1 cellular context compared by ENCODE assay signal in genomic region chr12:102417055-102417454, GRCh38.
TF ChIP-seq lines count a peak whose summit lies in the region.

No MANE protein-coding gene starts in this region.

TF ChIP-seq in HepG2, 621 proteins besides CTCF, POLR2A, EP300 and RAD21 (continued from another document):
- no peak for TF ChIP-seq SNAPC4 (CRISPR knock-in tag; IDR thresholded peaks at IDR 0.05)
- TF ChIP-seq ZNF784 (CRISPR knock-in tag; IDR thresholded peaks at IDR 0.05; ENCODE audit: borderline replicate concordance): no peak
- no peak for TF ChIP-seq ZNF75D (CRISPR knock-in tag; IDR thresholded peaks at IDR 0.05; ENCODE audit: borderline replicate concordance)
- TF ChIP-seq UBTF (CRISPR knock-in tag; IDR thresholded peaks at IDR 0.05): no peak
- no peak for TF ChIP-seq GTF2F1 (IDR thresholded peaks at IDR 0.05; ENCODE audit: low read length)
- TF ChIP-seq SIN3A (IDR thresholded peaks at IDR 0.05; ENCODE audit: borderline replicate concordance, low read depth, low read length): no peak
- TF ChIP-seq ZFP36L1 (CRISPR knock-in tag; IDR thresholded peaks at IDR 0.05): no peak
- TF ChIP-seq, protein P1, sequence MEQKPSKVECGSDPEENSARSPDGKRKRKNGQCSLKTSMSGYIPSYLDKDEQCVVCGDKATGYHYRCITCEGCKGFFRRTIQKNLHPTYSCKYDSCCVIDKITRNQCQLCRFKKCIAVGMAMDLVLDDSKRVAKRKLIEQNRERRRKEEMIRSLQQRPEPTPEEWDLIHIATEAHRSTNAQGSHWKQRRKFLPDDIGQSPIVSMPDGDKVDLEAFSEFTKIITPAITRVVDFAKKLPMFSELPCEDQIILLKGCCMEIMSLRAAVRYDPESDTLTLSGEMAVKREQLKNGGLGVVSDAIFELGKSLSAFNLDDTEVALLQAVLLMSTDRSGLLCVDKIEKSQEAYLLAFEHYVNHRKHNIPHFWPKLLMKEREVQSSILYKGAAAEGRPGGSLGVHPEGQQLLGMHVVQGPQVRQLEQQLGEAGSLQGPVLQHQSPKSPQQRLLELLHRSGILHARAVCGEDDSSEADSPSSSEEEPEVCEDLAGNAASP (CRISPR knock-in tag; IDR thresholded peaks at IDR 0.05; ENCODE audit: borderline replicate concordance): peak; percentile 32; the same call in 1 of the 2 replicates
- TF ChIP-seq SMAD1 (CRISPR knock-in tag; IDR thresholded peaks at IDR 0.05; ENCODE audit: borderline replicate concordance, low read depth): no peak
- no peak for TF ChIP-seq ZNF746 (CRISPR knock-in tag; IDR thresholded peaks at IDR 0.05)
- TF ChIP-seq, protein P2, sequence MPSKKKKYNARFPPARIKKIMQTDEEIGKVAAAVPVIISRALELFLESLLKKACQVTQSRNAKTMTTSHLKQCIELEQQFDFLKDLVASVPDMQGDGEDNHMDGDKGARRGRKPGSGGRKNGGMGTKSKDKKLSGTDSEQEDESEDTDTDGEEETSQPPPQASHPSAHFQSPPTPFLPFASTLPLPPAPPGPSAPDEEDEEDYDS (CRISPR knock-in tag; IDR thresholded peaks at IDR 0.05): no peak
- no peak for TF ChIP-seq SIX1 (CRISPR knock-in tag; IDR thresholded peaks at IDR 0.05; ENCODE audit: borderline replicate concordance)
- TF ChIP-seq NKX3-1 (CRISPR knock-in tag; IDR thresholded peaks at IDR 0.05): no peak
- TF ChIP-seq ZNF17 (CRISPR knock-in tag; IDR thresholded peaks at IDR 0.05): no peak
- peak; percentile 57; the same call in 1 of the 2 replicates for TF ChIP-seq LCORL (IDR thresholded peaks at IDR 0.05)
- no peak for TF ChIP-seq LCORL (CRISPR knock-in tag; IDR thresholded peaks at IDR 0.05)
- TF ChIP-seq IKZF4 (CRISPR knock-in tag; IDR thresholded peaks at IDR 0.05; ENCODE audit: borderline replicate concordance, low read depth, not compliant biosample characterization): no peak
- TF ChIP-seq, protein P3, sequence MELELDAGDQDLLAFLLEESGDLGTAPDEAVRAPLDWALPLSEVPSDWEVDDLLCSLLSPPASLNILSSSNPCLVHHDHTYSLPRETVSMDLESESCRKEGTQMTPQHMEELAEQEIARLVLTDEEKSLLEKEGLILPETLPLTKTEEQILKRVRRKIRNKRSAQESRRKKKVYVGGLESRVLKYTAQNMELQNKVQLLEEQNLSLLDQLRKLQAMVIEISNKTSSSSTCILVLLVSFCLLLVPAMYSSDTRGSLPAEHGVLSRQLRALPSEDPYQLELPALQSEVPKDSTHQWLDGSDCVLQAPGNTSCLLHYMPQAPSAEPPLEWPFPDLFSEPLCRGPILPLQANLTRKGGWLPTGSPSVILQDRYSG (CRISPR knock-in tag; IDR thresholded peaks at IDR 0.05): no peak
- peak; percentile 88; the same call in 1 of the 2 replicates for TF ChIP-seq NCOR1 (IDR thresholded peaks at IDR 0.05; ENCODE audit: borderline replicate concordance, low read length)
- TF ChIP-seq, protein P4, sequence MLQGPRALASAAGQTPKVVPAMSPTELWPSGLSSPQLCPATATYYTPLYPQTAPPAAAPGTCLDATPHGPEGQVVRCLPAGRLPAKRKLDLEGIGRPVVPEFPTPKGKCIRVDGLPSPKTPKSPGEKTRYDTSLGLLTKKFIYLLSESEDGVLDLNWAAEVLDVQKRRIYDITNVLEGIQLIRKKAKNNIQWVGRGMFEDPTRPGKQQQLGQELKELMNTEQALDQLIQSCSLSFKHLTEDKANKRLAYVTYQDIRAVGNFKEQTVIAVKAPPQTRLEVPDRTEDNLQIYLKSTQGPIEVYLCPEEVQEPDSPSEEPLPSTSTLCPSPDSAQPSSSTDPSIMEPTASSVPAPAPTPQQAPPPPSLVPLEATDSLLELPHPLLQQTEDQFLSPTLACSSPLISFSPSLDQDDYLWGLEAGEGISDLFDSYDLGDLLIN (CRISPR knock-in tag; IDR thresholded peaks at IDR 0.05; ENCODE audit: borderline replicate concordance): no peak
- no peak for TF ChIP-seq TAF15 (IDR thresholded peaks at IDR 0.05; ENCODE audit: low read depth, low read length, poor library complexity, severe bottlenecking)
- TF ChIP-seq PHF20 (CRISPR knock-in tag; IDR thresholded peaks at IDR 0.05): no peak
- TF ChIP-seq MLLT10 (CRISPR knock-in tag; IDR thresholded peaks at IDR 0.05): no peak
- no peak for TF ChIP-seq ZSCAN20 (CRISPR knock-in tag; IDR thresholded peaks at IDR 0.05; ENCODE audit: borderline replicate concordance)
- TF ChIP-seq, protein P5, sequence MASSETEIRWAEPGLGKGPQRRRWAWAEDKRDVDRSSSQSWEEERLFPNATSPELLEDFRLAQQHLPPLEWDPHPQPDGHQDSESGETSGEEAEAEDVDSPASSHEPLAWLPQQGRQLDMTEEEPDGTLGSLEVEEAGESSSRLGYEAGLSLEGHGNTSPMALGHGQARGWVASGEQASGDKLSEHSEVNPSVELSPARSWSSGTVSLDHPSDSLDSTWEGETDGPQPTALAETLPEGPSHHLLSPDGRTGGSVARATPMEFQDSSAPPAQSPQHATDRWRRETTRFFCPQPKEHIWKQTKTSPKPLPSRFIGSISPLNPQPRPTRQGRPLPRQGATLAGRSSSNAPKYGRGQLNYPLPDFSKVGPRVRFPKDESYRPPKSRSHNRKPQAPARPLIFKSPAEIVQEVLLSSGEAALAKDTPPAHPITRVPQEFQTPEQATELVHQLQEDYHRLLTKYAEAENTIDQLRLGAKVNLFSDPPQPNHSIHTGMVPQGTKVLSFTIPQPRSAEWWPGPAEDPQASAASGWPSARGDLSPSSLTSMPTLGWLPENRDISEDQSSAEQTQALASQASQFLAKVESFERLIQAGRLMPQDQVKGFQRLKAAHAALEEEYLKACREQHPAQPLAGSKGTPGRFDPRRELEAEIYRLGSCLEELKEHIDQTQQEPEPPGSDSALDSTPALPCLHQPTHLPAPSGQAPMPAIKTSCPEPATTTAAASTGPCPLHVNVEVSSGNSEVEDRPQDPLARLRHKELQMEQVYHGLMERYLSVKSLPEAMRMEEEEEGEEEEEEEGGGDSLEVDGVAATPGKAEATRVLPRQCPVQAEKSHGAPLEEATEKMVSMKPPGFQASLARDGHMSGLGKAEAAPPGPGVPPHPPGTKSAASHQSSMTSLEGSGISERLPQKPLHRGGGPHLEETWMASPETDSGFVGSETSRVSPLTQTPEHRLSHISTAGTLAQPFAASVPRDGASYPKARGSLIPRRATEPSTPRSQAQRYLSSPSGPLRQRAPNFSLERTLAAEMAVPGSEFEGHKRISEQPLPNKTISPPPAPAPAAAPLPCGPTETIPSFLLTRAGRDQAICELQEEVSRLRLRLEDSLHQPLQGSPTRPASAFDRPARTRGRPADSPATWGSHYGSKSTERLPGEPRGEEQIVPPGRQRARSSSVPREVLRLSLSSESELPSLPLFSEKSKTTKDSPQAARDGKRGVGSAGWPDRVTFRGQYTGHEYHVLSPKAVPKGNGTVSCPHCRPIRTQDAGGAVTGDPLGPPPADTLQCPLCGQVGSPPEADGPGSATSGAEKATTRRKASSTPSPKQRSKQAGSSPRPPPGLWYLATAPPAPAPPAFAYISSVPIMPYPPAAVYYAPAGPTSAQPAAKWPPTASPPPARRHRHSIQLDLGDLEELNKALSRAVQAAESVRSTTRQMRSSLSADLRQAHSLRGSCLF (CRISPR knock-in tag; IDR thresholded peaks at IDR 0.05; ENCODE audit: borderline replicate concordance): no peak
- TF ChIP-seq, protein P6, sequence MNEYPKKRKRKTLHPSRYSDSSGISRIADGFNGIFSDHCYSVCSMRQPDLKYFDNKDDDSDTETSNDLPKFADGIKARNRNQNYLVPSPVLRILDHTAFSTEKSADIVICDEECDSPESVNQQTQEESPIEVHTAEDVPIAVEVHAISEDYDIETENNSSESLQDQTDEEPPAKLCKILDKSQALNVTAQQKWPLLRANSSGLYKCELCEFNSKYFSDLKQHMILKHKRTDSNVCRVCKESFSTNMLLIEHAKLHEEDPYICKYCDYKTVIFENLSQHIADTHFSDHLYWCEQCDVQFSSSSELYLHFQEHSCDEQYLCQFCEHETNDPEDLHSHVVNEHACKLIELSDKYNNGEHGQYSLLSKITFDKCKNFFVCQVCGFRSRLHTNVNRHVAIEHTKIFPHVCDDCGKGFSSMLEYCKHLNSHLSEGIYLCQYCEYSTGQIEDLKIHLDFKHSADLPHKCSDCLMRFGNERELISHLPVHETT (CRISPR knock-in tag; conservative IDR thresholded peaks at IDR 0.05): no peak
- TF ChIP-seq ZFP91 (CRISPR knock-in tag; IDR thresholded peaks at IDR 0.05; ENCODE audit: borderline replicate concordance): no peak
- TF ChIP-seq SRSF4 (IDR thresholded peaks at IDR 0.05; ENCODE audit: low read depth, low read length, poor library complexity, severe bottlenecking): no peak
